In the genomic region with DNA sequence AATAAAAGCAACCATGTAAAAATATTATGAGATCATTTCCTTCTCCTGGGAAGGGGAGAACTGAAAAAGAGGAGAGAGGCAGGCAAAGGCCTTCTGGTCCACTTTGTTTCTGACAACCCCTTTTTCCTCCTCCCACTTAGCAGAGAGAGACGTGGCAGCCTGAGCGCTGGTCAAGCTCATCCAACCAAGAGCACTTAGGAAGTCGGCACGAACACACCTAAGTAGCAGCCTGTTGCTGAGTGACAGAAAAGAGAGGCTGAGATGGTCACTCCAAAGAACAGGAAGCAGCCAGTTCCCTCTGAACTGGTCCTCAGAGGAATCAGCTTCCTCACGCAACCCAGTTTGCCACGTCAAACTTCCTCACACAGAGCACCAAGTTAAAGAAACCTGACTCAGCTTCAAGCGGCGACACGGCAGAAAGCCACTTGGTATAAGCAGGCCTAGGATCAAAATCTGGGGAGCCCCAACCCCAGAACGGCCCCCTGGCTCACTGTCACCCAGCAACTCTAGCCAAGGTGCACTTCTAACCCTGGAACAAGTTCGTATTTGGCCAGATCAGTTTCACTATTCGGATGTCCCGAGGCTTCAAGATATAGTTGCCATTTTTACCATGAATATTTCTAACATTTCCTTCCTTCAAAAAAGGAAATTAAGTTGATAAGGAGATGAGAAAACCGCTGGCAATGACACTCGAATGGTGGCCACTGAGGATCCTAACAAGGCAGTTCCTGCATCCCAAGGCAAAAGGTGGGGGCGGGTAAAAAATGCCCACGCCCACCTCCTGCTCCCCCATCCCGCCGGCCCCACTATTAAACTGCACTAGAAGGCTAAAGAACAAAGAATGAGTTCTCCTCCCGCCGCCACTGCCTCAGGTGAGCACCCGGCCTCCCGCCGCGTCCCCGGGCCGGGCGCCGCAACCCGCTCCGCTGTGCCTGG, we compare ENCODE assay signal across 8 cellular contexts. TPM values are rescaled to one million over a fixed set of nuclear protein-coding genes. Genes with fewer than 3 reads are reported as not detected.
A peak's percentile ranks its signal among the peaks of the same experiment; 100 is the strongest.
DNase-seq lines count a peak whose midpoint lies in the region; ATAC-seq lines count a peak whose summit lies in the region.

No MANE protein-coding gene starts in this region.

- peak overlapping the region; percentile 67 for H3K27ac ChIP-seq in angular gyrus (ENCODE audit: low read depth, low read length)

- peak; percentile 73 for DNase-seq in G401 (ENCODE audit: low spot score)
- DNase-seq in Jurkat, Clone E6-1 (ENCODE audit: low read depth, low spot score) = no peak
- DNase-seq in SW480 (ENCODE audit: low spot score) = peak; percentile 74
- peak; percentile 67 for DNase-seq in left ventricle myocardium superior
- DNase-seq in posterior vena cava (ENCODE audit: low spot score) = peak; percentile 90
- no peak for DNase-seq in mesenteric fat pad (ENCODE audit: low spot score)

- in situ Hi-C loops in G401 (cut with HindIII; ENCODE audit: low sequenced_read_pairs) = no loop called here

- intact Hi-C loops in left ventricle myocardium superior (cut with micrococcal nuclease) = no loop called here
- intact Hi-C loops in posterior vena cava (cut with DNase I) = loop anchor here in 1 of 2 donors (5.0 kb wide), 1 partner anchor 777 kb away; no protein-coding TSS in a partner anchor

- ATAC-seq in GM21717 (IDR thresholded peaks at IDR 0.05; ENCODE audit: unreplicated experiment) = peak; percentile 58
- peak; percentile 72 for ATAC-seq in left ventricle myocardium superior

- H3K4me3 ChIP-seq in Jurkat, Clone E6-1 (ENCODE audit: low read length) = peak overlapping the region; percentile 75

RNA-seq across cellular contexts. Expression of gene SEC24D, which starts 0.7 kb away (rescaled TPM):
- total RNA-seq in G401 (2014; rRNA removed; shearing (Covaris generic)) = 8.2 and 13.3 TPM in 2 replicates
- polyA plus RNA-seq in Jurkat, Clone E6-1 (2012; ENCODE audit: insufficient read depth, insufficient read length) = 22.8 TPM
- total RNA-seq in left ventricle myocardium superior = 12.5 TPM
- 100 to 1,000 TPM; 103 to 117 TPM for total RNA-seq in posterior vena cava
- total RNA-seq in mesenteric fat pad = 71.6 TPM

RNA-seq across cellular contexts. Expression of gene SYNPO2, which starts 53.4 kb away (rescaled TPM):
- total RNA-seq in G401 (2014; rRNA removed; shearing (Covaris generic)) = not detected in 2 replicates
- polyA plus RNA-seq in Jurkat, Clone E6-1 (2012; ENCODE audit: insufficient read depth, insufficient read length) = not detected
- total RNA-seq in left ventricle myocardium superior (188 TPM), posterior vena cava (1,000 to 10,000 TPM in 1 of 2 donors, 100 to 1,000 TPM in 1; 960 to 1,079 TPM), mesenteric fat pad (89.8 TPM)

Comparison
In these comparisons a context has a peak if more than half of its experiments do, and no peak if none do; other contexts are left out.
1. DNase-seq: peak in G401 (single experiment), SW480 (single experiment), left ventricle myocardium superior (single experiment) and posterior vena cava (single experiment); none in Jurkat, Clone E6-1 (single experiment) and mesenteric fat pad (single experiment).
2. RNA of gene SYNPO2, which starts 53.4 kb away (total RNA-seq): 960 to 1,079 TPM in posterior vena cava, 188 TPM in left ventricle myocardium superior (single experiment) and 89.8 TPM in mesenteric fat pad (single experiment); not detected in G401; every median in the first group is over 10 times any median in the second.